ENCODE assay signal across 8 cellular contexts in genomic region chr3:141486735-141487418, GRCh38. TPM values are rescaled to one million over a fixed set of nuclear protein-coding genes. Genes with fewer than 3 reads are reported as not detected.
DNase-seq lines count a peak whose midpoint lies in the region; ATAC-seq and TF ChIP-seq lines count a peak whose summit lies in the region.

Gene RASA2 (plus strand): TSS chr3:141487027. CDS start chr3:141487084, 57 bp downstream.

- BruUV-seq in Calu3 (replicated peaks; lab: Mats Ljungman, UMichigan), result no TSS peak

- 0 out of 2 replicates have a peak, but pooled peaks cover 4% of the 10 kb centered on the region for H3F3A ChIP-seq in OCI-LY1 (ENCODE audit: insufficient read depth, low read length)

- peak within 1 kb of the TSS; percentile 86 for H3K4me2 ChIP-seq in OCI-LY1 (ENCODE audit: low read length)

- peaks cover 34% of the 10 kb centered on the region for H3K79me2 ChIP-seq in OCI-LY1 (ENCODE audit: insufficient read depth, low read length)

- peak within 1 kb of the TSS; percentile 81 for H3K9ac ChIP-seq in HUES6 (ENCODE audit: low read length)
- H3K9ac ChIP-seq in OCI-LY1 (ENCODE audit: low read length), result peak within 1 kb of the TSS; percentile 79

- no peaks in the 10 kb centered on the region for H3K27me3 Mint-ChIP-seq in Calu3 (ENCODE audit: unreplicated experiment)

- H3K36me3 Mint-ChIP-seq in Calu3 (ENCODE audit: insufficient read depth, unreplicated experiment), result peaks cover 54% of the 10 kb centered on the region

- H3K36me3 ChIP-seq in HUES6 (ENCODE audit: control insufficient read depth, insufficient read depth, low read length), result no peaks in the 10 kb centered on the region
- H3K36me3 ChIP-seq in OCI-LY1 (ENCODE audit: insufficient read depth, low read length), result peaks cover 10% of the 10 kb centered on the region; the same call in 1 of the 2 replicates

- peak within 1 kb of the TSS; percentile 73 for H2AFZ ChIP-seq in OCI-LY1 (ENCODE audit: low read length)

- H3K27me3 ChIP-seq in HUES6 (ENCODE audit: control insufficient read depth, insufficient read depth, low read length), result no peaks in the 10 kb centered on the region
- H3K27me3 ChIP-seq in OCI-LY1 (ENCODE audit: insufficient read depth, low read length), result no peaks in the 10 kb centered on the region
- H3K27me3 ChIP-seq in mononuclear cell (ENCODE audit: insufficient read depth, low read length), result no peaks in the 10 kb centered on the region

- peak within 1 kb of the TSS; percentile 71 for H3K4me3 ChIP-seq in HUES6 (ENCODE audit: low read depth, low read length)
- H3K4me3 ChIP-seq in OCI-LY1 (ENCODE audit: low read depth, low read length, poor library complexity, severe bottlenecking), result peak within 1 kb of the TSS; percentile 78
- peak within 1 kb of the TSS; percentile 63 for H3K4me3 ChIP-seq in mononuclear cell (ENCODE audit: low read length)

- peaks cover 74% of the 10 kb centered on the region for H3K4me1 Mint-ChIP-seq in Calu3 (ENCODE audit: low read depth, unreplicated experiment)

- H3K27ac ChIP-seq in HUES6 (ENCODE audit: low read depth, low read length) (peak within 1 kb of the TSS; percentile 73; the same call in 1 of the 2 replicates), OCI-LY1 (ENCODE audit: low read depth, low read length, poor library complexity, severe bottlenecking) (peak within 1 kb of the TSS; percentile 50), epithelial cell of prostate (peak within 1 kb of the TSS; percentile 98)

- H3K27ac Mint-ChIP-seq in Calu3 (ENCODE audit: unreplicated experiment), result peak within 1 kb of the TSS; percentile 96

- H3K9me3 ChIP-seq in HUES6 (ENCODE audit: control insufficient read depth, insufficient read depth, low read depth, low read length) (no peaks in the 10 kb centered on the region), OCI-LY1 (ENCODE audit: low read length) (no peaks in the 10 kb centered on the region), mononuclear cell (ENCODE audit: low read depth, low read length) (no peaks in the 10 kb centered on the region)

- intact Hi-C loops in Calu3 (cut with micrococcal nuclease; ENCODE audit: unreplicated experiment), result no loop called here

- DNase-seq in Calu3, result peak; percentile 87
- peak; percentile 50 for DNase-seq in activated T-cell treated with anti-CD3 and anti-CD28 coated beads for 4 hours
- DNase-seq in epithelial cell of prostate (ENCODE audit: low read depth, low spot score), result no peak
- DNase-seq in stimulated activated CD8-positive, alpha-beta memory T cell treated with anti-CD3 and anti-CD28 coated beads, Interleukin-4, amount 100 ng/mL, for 24 hours (ENCODE audit: low read depth), result peak; percentile 48

- ATAC-seq in GM21381 (IDR thresholded peaks at IDR 0.05; ENCODE audit: unreplicated experiment), result peak; percentile 63

- H3K4me1 ChIP-seq in HUES6 (ENCODE audit: control insufficient read depth, insufficient read depth, low read length), result peaks cover 25% of the 10 kb centered on the region
- peaks cover 33% of the 10 kb centered on the region for H3K4me1 ChIP-seq in OCI-LY1 (ENCODE audit: insufficient read depth, low read length, severe bottlenecking)
- peaks cover 79% of the 10 kb centered on the region for H3K4me1 ChIP-seq in mononuclear cell (ENCODE audit: insufficient read depth, low read length)

- CTCF ChIA-PET in Calu3 (lab: Charles Lee), result interaction anchor here (0.5 to 1.4 kb wide), 14 partner anchors 14 to 1141 kb away, joined by 3 to 7 read pairs (median 4); no protein-coding TSS in a partner anchor

- TF ChIP-seq CTCF in Calu3 (IDR thresholded peaks at IDR 0.05; ENCODE audit: unreplicated experiment) (no peak), OCI-LY1 (IDR thresholded peaks at IDR 0.05; ENCODE audit: low read length) (no peak)

- H4K20me1 ChIP-seq in OCI-LY1 (ENCODE audit: insufficient read depth, low read length), result peaks cover 3% of the 10 kb centered on the region; the same call in 1 of the 2 replicates

- no peaks in the 10 kb centered on the region for H3K9me2 ChIP-seq in OCI-LY1 (ENCODE audit: low read depth, low read length)

- no peaks in the 10 kb centered on the region for H3K9me3 Mint-ChIP-seq in Calu3 (ENCODE audit: low read depth, unreplicated experiment)

- peak within 1 kb of the TSS; percentile 87 for H3K4me3 Mint-ChIP-seq in Calu3 (ENCODE audit: low read depth, unreplicated experiment)

RNA-seq across cellular contexts. Expression of gene RASA2, which starts in this region (rescaled TPM):
- total RNA-seq in Calu3 (2022), result 29.2 and 37.4 TPM in 2 replicates
- 110 TPM for total RNA-seq in mononuclear cell
